In the genomic region with DNA sequence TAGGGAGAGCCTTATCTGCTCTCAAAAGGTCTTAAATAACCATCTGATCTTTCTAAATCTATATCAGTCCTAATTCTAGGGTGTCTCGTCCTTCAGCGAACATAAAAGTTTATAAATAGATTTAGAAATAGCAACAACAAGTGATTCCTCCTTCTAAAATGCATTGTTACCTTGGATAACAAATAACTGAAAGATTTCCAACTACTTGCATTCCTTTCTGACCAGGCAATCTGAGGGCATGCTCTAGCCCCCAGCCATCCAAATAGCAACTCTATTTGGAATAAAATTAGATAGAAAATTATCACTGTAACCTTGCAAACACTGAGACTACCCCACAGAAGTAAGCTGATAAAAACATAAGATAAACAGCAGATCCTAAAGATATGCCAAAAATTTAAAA, we compare ENCODE assay signal across 28 cellular contexts.
"Had no signal": no experiment of that assay in that cellular context is flagged by ENCODE, and none has a peak within 500 bp of the region (broad histone marks: within the 10 kb centered on the region; RNA-seq: fewer than 3 reads in every experiment).

No MANE protein-coding gene starts in this region.

- H3K36me3 ChIP-seq: colonic mucosa, gastroesophageal sphincter, heart right ventricle, lower lobe of right lung, neutrophil, pancreas, right lobe of liver, suprapubic skin had no signal

- H3K4me1 Mint-ChIP-seq: endodermal cell; naive B cell; stimulated activated naive CD8-positive, alpha-beta T cell treated with anti-CD3 and anti-CD28 coated beads, Interleukin-15, amount 100 ng/mL, for 72 hours had no signal

- H3K4me2 ChIP-seq: smooth muscle cell had no signal

- H3K4me3 Mint-ChIP-seq: dendritic cell treated with granulocyte-macrophage colony-stimulating factor and Interleukin-4, amounts not matched to agents 40 ng/mL and 50 ng/mL, for 4 days; endodermal cell; naive B cell; natural killer cell treated with Interleukin-12 subunit alpha and Interleukin-12 subunit beta and Interleukin-15 and Interleukin-18, amount 100 ng/mL, for 72 hours; neural crest cell; stimulated activated naive CD8-positive, alpha-beta T cell treated with anti-CD3 and anti-CD28 coated beads, Interleukin-15, amount 100 ng/mL, for 72 hours; type B pancreatic cell had no signal

- H3K9me3 Mint-ChIP-seq: dendritic cell treated with granulocyte-macrophage colony-stimulating factor and Interleukin-4, amounts not matched to agents 40 ng/mL and 50 ng/mL, for 4 days; endodermal cell; naive B cell; natural killer cell treated with Interleukin-12 subunit alpha and Interleukin-12 subunit beta and Interleukin-15 and Interleukin-18, amount 100 ng/mL, for 72 hours; neural crest cell; stimulated activated naive CD8-positive, alpha-beta T cell treated with anti-CD3 and anti-CD28 coated beads, Interleukin-15, amount 100 ng/mL, for 72 hours; type B pancreatic cell had no signal

- H3K27ac ChIP-seq: colonic mucosa, epithelial cell of prostate, foreskin keratinocyte, gastroesophageal sphincter, heart right ventricle, lower lobe of right lung, neutrophil, pancreas, right lobe of liver, suprapubic skin had no signal

- H3K36me3 Mint-ChIP-seq: naive B cell; natural killer cell treated with Interleukin-12 subunit alpha and Interleukin-12 subunit beta and Interleukin-15 and Interleukin-18, amount 100 ng/mL, for 72 hours; type B pancreatic cell had no signal

- H3K4me1 ChIP-seq: colonic mucosa, gastroesophageal sphincter, lower lobe of right lung, pancreas, right lobe of liver, suprapubic skin had no signal

- H3K4me3 ChIP-seq: colonic mucosa, gastroesophageal sphincter, heart right ventricle, lower lobe of right lung, pancreas, right lobe of liver, smooth muscle cell, suprapubic skin had no signal

- H3K27me3 Mint-ChIP-seq: dendritic cell treated with granulocyte-macrophage colony-stimulating factor and Interleukin-4, amounts not matched to agents 40 ng/mL and 50 ng/mL, for 4 days; type B pancreatic cell had no signal

- ATAC-seq: esophagus mucosa; foreskin keratinocyte; gastroesophageal sphincter; heart right ventricle; left ventricle myocardium superior; lower lobe of right lung; natural killer cell treated with Interleukin-12 subunit alpha and Interleukin-12 subunit beta and Interleukin-15 and Interleukin-18, amount 100 ng/mL, for 72 hours; pancreas; right lobe of liver; stimulated activated naive CD8-positive, alpha-beta T cell treated with anti-CD3 and anti-CD28 coated beads, Interleukin-15, amount 100 ng/mL, for 72 hours had no signal

- H3K27ac Mint-ChIP-seq: dendritic cell treated with granulocyte-macrophage colony-stimulating factor and Interleukin-4, amounts not matched to agents 40 ng/mL and 50 ng/mL, for 4 days; endodermal cell; naive B cell; natural killer cell treated with Interleukin-12 subunit alpha and Interleukin-12 subunit beta and Interleukin-15 and Interleukin-18, amount 100 ng/mL, for 72 hours; stimulated activated naive CD8-positive, alpha-beta T cell treated with anti-CD3 and anti-CD28 coated beads, Interleukin-15, amount 100 ng/mL, for 72 hours; type B pancreatic cell had no signal

- H3K27me3 ChIP-seq: colonic mucosa, foreskin keratinocyte, gastroesophageal sphincter, pancreas, right lobe of liver, suprapubic skin had no signal

- FAIRE-seq: islet of Langerhans, pancreas had no signal

- H3K9me3 ChIP-seq: colonic mucosa, gastroesophageal sphincter, heart right ventricle, lower lobe of right lung, neutrophil, pancreas, right lobe of liver, suprapubic skin had no signal

- DNase-seq: colonic mucosa; effector CD8-positive, alpha-beta T cell; endodermal cell; foreskin keratinocyte; heart right ventricle; hippocampal formation; left ventricle myocardium superior; lower lobe of right lung; naive B cell; pancreas; right lobe of liver; stimulated activated CD4-positive, alpha-beta T cell treated with anti-CD3 and anti-CD28 coated beads, Interleukin-12 subunit alpha, Interleukin-12 subunit beta, amount 100 ng/mL, for 4 hours; stimulated activated CD4-positive, alpha-beta T cell treated with anti-CD3 and anti-CD28 coated beads, Interleukin-1b, Interleukin-23, amount 100 ng/mL, for 48 hours; stimulated activated CD4-positive, alpha-beta T cell treated with anti-CD3 and anti-CD28 coated beads, Interleukin-4, amount 100 ng/mL, for 1 hour; stimulated activated CD8-positive, alpha-beta memory T cell treated with anti-CD3 and anti-CD28 coated beads, Interleukin-4, amount 100 ng/mL, for 48 hours; stimulated activated naive CD4-positive, alpha-beta T cell; stimulated activated naive CD8-positive, alpha-beta T cell treated with anti-CD3 and anti-CD28 coated beads, Interleukin-15, amount 100 ng/mL, for 72 hours had no signal
